1 cellular context compared by ENCODE assay signal in genomic region chr2:36688291-36688690, GRCh38. TPM values are rescaled to one million over a fixed set of nuclear protein-coding genes. Genes with fewer than 3 reads are reported as not detected.
"Had no signal": no experiment of that assay in that cellular context is flagged by ENCODE, and none has a peak within 500 bp of the region (broad histone marks: within the 10 kb centered on the region; RNA-seq: fewer than 3 reads in every experiment).

No MANE protein-coding gene starts in this region.

RNA-seq across cellular contexts. Expression of gene VIT, which starts 8.2 kb away (rescaled TPM):
- total RNA-seq: temporal lobe had no signal
